In the genomic region with DNA sequence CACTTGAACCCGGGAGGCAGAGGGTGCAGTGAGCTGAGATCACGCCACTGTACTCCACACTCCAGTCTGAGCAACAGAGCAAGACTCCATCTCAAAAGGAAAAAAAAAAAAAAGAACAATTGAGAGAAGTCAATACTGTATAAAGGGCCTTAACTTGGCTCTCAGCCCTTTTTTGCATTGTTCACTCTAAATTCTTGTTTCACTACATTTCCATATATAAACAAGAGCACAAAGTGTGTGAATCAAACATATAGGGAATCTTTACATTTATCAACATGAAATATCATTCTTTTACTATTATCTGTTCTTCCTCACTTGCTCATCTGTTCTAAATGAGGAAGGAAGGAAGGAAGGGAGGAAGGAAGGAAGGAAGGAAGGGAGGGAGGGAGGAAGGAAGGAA, we compare ENCODE assay signal across 27 cellular contexts.
"Had no signal": no experiment of that assay in that cellular context is flagged by ENCODE, and none has a peak within 500 bp of the region (broad histone marks: within the 10 kb centered on the region; RNA-seq: fewer than 3 reads in every experiment).

No MANE protein-coding gene starts in this region.

- H3K4me1 ChIP-seq: left ventricle myocardium inferior, pancreas, prostate gland, suprapubic skin, tibial nerve, uterus had no signal

- DNase-seq: hypothalamus; immature natural killer cell; left ventricle myocardium inferior; naive thymus-derived CD8-positive, alpha-beta T cell; nucleus accumbens; pancreas; posterior cingulate gyrus; retina; right cardiac atrium; stimulated activated CD4-positive, alpha-beta T cell treated with anti-CD3 and anti-CD28 coated beads, Interleukin-12 subunit alpha, Interleukin-12 subunit beta, amount 100 ng/mL, for 4 hours; stimulated activated CD4-positive, alpha-beta T cell treated with anti-CD3 and anti-CD28 coated beads, Interleukin-15, amount 100 ng/mL, for 24 hours; stimulated activated CD4-positive, alpha-beta T cell treated with anti-CD3 and anti-CD28 coated beads, Interleukin-2, amount 100 ng/mL, for 24 hours; stimulated activated CD4-positive, alpha-beta T cell treated with anti-CD3 and anti-CD28 coated beads, Interleukin-4, amount 100 ng/mL, for 1 hour; stimulated activated naive CD4-positive, alpha-beta T cell; uterus had no signal

- H3K27me3 Mint-ChIP-seq: type B pancreatic cell had no signal

- H3K9me3 Mint-ChIP-seq: immature natural killer cell; naive thymus-derived CD8-positive, alpha-beta T cell; nephron; neural crest cell; stimulated activated effector memory CD8-positive, alpha-beta T cell treated with anti-CD3 and anti-CD28 coated beads, Interleukin-12 subunit alpha, Interleukin-12 subunit beta, amount 100 ng/mL, for 72 hours; type B pancreatic cell had no signal

- H3K4me3 Mint-ChIP-seq: immature natural killer cell; naive thymus-derived CD8-positive, alpha-beta T cell; nephron; neural crest cell; stimulated activated effector memory CD8-positive, alpha-beta T cell treated with anti-CD3 and anti-CD28 coated beads, Interleukin-12 subunit alpha, Interleukin-12 subunit beta, amount 100 ng/mL, for 72 hours; stimulated activated naive CD8-positive, alpha-beta T cell treated with anti-CD3 and anti-CD28 coated beads, Interleukin-15, Interleukin-2, amounts not matched to agents 100 ng/mL and 50 ng/mL, for 24 hours; type B pancreatic cell had no signal

- H3K27ac Mint-ChIP-seq: naive thymus-derived CD8-positive, alpha-beta T cell; nephron; stimulated activated effector memory CD8-positive, alpha-beta T cell treated with anti-CD3 and anti-CD28 coated beads, Interleukin-12 subunit alpha, Interleukin-12 subunit beta, amount 100 ng/mL, for 72 hours; stimulated activated naive CD8-positive, alpha-beta T cell treated with anti-CD3 and anti-CD28 coated beads, Interleukin-15, Interleukin-2, amounts not matched to agents 100 ng/mL and 50 ng/mL, for 24 hours; type B pancreatic cell had no signal

- H3K27ac ChIP-seq: left ventricle myocardium inferior, pancreas, prostate gland, skin epidermis, suprapubic skin, thoracic aorta, tibial nerve, uterus had no signal

- H3K4me1 Mint-ChIP-seq: immature natural killer cell; naive thymus-derived CD8-positive, alpha-beta T cell; nephron; stimulated activated effector memory CD8-positive, alpha-beta T cell treated with anti-CD3 and anti-CD28 coated beads, Interleukin-12 subunit alpha, Interleukin-12 subunit beta, amount 100 ng/mL, for 72 hours had no signal

- H3K36me3 ChIP-seq: left ventricle myocardium inferior, pancreas, prostate gland, suprapubic skin, thoracic aorta, tibial nerve, uterus had no signal

- FAIRE-seq: islet of Langerhans, pancreas had no signal

- H3K36me3 Mint-ChIP-seq: naive thymus-derived CD8-positive, alpha-beta T cell; stimulated activated effector memory CD8-positive, alpha-beta T cell treated with anti-CD3 and anti-CD28 coated beads, Interleukin-12 subunit alpha, Interleukin-12 subunit beta, amount 100 ng/mL, for 72 hours; type B pancreatic cell had no signal

- H3K27me3 ChIP-seq: suprapubic skin, tibial nerve, uterus had no signal

- H3K9me3 ChIP-seq: left ventricle myocardium inferior, pancreas, prostate gland, suprapubic skin, thoracic aorta, tibial nerve, uterus had no signal

- H3K4me3 ChIP-seq: left ventricle myocardium inferior, lung, pancreas, prostate gland, skin epidermis, suprapubic skin, thoracic aorta, tibial nerve, uterus had no signal
